ENCODE assay signal across 1 cellular context in genomic region chr1:153561401-153561985, GRCh38.
TF ChIP-seq lines count a peak whose summit lies in the region.

No MANE protein-coding gene starts in this region.

TF ChIP-seq in HepG2, 621 proteins besides CTCF, POLR2A, EP300 and RAD21:
- TF ChIP-seq ZNF333 (CRISPR knock-in tag; IDR thresholded peaks at IDR 0.05; ENCODE audit: borderline replicate concordance) (no peak), CBX5 (CRISPR knock-in tag; IDR thresholded peaks at IDR 0.05; ENCODE audit: borderline replicate concordance) (no peak), ZNF142 (CRISPR knock-in tag; IDR thresholded peaks at IDR 0.05) (no peak), ZBTB1 (CRISPR knock-in tag; IDR thresholded peaks at IDR 0.05; ENCODE audit: borderline replicate concordance) (no peak), ZNF556 (CRISPR knock-in tag; IDR thresholded peaks at IDR 0.05; ENCODE audit: borderline replicate concordance) (no peak), MLLT10 (CRISPR knock-in tag; IDR thresholded peaks at IDR 0.05) (no peak), ZNF720 (CRISPR knock-in tag; IDR thresholded peaks at IDR 0.05) (no peak), ZFP91 (CRISPR knock-in tag; IDR thresholded peaks at IDR 0.05; ENCODE audit: borderline replicate concordance) (no peak)
- TF ChIP-seq, protein P1, sequence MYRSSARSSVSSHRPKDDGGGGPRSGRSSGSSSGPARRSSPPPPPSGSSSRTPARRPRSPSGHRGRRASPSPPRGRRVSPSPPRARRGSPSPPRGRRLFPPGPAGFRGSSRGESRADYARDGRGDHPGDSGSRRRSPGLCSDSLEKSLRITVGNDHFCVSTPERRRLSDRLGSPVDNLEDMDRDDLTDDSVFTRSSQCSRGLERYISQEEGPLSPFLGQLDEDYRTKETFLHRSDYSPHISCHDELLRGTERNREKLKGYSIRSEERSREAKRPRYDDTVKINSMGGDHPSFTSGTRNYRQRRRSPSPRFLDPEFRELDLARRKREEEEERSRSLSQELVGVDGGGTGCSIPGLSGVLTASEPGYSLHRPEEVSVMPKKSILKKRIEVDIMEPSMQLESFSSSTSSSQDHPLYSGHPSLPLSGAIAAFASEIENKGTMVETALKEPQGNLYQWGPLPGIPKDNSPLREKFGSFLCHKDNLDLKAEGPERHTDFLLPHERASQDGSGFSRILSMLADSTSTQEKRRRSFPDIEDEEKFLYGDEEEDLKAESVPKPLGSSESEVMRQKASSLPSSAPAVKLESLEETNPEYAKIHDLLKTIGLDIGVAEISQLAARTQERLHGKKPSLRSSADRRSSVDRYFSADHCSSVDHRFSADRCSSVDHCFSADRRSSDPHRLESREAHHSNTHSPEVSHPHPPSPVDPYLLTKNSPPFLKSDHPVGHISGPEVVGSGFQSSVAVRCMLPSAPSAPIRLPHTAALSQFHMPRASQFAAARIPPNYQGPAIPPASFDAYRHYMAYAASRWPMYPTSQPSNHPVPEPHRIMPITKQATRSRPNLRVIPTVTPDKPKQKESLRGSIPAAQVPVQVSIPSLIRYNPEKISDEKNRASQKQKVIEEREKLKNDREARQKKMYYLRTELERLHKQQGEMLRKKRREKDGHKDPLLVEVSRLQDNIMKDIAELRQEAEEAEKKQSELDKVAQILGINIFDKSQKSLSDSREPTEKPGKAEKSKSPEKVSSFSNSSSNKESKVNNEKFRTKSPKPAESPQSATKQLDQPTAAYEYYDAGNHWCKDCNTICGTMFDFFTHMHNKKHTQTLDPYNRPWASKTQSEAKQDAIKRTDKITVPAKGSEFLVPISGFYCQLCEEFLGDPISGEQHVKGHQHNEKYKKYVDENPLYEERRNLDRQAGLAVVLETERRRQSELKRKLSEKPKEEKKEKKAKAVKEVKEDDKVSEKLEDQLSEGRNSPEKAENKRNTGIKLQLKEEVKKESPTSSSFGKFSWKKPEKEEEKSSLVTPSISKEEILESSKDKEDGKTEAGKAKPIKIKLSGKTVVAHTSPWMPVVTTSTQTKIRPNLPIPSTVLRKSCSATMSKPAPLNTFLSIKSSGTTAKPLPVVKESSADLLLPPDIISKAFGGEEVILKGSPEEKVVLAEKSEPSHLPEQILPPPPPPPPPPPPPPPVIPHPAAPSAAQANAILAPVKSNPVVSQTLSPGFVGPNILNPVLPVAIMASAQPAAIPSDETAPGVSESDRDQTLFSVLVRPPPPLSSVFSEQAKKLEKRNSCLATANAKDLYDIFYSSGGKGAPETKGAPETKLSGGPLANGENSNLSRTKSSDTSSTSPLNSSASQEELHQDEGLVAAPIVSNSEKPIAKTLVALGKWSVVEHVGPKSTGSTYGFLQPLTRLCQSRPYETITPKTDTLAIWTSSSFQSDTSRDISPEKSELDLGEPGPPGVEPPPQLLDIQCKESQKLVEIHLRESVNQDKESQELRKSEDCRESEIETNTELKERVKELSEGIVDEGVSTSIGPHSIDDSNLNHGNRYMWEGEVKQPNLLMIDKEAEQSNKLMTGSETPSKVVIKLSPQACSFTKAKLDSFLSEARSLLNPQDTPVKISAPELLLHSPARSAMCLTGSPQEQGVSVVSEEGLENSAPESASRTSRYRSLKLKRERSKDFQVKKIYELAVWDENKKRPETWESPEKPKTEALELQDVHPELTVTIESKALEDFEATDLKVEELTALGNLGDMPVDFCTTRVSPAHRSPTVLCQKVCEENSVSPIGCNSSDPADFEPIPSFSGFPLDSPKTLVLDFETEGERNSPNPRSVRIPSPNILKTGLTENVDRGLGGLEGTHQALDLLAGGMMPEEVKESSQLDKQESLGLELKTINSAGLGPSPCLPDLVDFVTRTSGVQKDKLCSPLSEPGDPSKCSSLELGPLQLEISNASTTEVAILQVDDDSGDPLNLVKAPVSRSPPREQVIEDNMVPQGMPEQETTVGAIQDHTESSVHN (CRISPR knock-in tag; IDR thresholded peaks at IDR 0.05), result no peak
- TF ChIP-seq, protein P2, sequence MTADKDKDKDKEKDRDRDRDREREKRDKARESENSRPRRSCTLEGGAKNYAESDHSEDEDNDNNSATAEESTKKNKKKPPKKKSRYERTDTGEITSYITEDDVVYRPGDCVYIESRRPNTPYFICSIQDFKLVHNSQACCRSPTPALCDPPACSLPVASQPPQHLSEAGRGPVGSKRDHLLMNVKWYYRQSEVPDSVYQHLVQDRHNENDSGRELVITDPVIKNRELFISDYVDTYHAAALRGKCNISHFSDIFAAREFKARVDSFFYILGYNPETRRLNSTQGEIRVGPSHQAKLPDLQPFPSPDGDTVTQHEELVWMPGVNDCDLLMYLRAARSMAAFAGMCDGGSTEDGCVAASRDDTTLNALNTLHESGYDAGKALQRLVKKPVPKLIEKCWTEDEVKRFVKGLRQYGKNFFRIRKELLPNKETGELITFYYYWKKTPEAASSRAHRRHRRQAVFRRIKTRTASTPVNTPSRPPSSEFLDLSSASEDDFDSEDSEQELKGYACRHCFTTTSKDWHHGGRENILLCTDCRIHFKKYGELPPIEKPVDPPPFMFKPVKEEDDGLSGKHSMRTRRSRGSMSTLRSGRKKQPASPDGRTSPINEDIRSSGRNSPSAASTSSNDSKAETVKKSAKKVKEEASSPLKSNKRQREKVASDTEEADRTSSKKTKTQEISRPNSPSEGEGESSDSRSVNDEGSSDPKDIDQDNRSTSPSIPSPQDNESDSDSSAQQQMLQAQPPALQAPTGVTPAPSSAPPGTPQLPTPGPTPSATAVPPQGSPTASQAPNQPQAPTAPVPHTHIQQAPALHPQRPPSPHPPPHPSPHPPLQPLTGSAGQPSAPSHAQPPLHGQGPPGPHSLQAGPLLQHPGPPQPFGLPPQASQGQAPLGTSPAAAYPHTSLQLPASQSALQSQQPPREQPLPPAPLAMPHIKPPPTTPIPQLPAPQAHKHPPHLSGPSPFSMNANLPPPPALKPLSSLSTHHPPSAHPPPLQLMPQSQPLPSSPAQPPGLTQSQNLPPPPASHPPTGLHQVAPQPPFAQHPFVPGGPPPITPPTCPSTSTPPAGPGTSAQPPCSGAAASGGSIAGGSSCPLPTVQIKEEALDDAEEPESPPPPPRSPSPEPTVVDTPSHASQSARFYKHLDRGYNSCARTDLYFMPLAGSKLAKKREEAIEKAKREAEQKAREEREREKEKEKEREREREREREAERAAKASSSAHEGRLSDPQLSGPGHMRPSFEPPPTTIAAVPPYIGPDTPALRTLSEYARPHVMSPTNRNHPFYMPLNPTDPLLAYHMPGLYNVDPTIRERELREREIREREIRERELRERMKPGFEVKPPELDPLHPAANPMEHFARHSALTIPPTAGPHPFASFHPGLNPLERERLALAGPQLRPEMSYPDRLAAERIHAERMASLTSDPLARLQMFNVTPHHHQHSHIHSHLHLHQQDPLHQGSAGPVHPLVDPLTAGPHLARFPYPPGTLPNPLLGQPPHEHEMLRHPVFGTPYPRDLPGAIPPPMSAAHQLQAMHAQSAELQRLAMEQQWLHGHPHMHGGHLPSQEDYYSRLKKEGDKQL (CRISPR knock-in tag; IDR thresholded peaks at IDR 0.05; ENCODE audit: low read depth), result no peak
